In the genomic region with DNA sequence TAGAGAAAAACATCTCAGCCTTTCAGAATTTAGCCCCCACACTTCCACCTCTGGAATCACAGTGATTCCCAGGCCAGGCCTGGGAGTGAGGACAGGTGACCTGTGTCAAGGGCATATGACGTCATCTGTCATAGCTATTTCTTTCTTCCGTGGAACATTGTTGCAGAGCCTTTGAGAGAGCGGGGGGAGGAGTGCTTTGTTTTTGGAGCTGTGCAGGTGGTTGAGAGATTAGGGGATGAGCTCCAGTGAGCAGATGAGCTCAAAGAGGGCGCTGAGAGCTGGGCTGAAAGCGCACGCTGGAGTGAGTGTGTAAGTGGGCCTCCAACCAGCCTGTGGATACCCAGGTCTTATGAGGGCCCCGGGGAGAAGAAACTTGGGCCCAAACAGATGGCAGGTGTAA, we compare ENCODE assay signal across 15 cellular contexts.
DNase-seq lines count a peak whose midpoint lies in the region; ATAC-seq and TF ChIP-seq lines count a peak whose summit lies in the region.
"Had no signal": no experiment of that assay in that cellular context is flagged by ENCODE, and none has a peak within 500 bp of the region (broad histone marks: within the 10 kb centered on the region; RNA-seq: fewer than 3 reads in every experiment).

No MANE protein-coding gene starts in this region.

- no peaks in the 10 kb centered on the region for H3K36me3 ChIP-seq in vagina
- H3K36me3 ChIP-seq: brain microvascular endothelial cell, heart right ventricle had no signal

- H3K27me3 Mint-ChIP-seq in T-helper 1 cell treated with Interleukin-12 subunit alpha and Interleukin-12 subunit beta and Interleukin-4 antibody, amounts not matched to agents 30 μg/mL and 1 μg/mL, for 36 hours (ENCODE audit: low read depth), result no peaks in the 10 kb centered on the region
- no peaks in the 10 kb centered on the region for H3K27me3 Mint-ChIP-seq in T-helper 17 cell
- no peaks in the 10 kb centered on the region for H3K27me3 Mint-ChIP-seq in naive thymus-derived CD8-positive, alpha-beta T cell

- H3K27me3 ChIP-seq in vagina, result no peaks in the 10 kb centered on the region
- H3K27me3 ChIP-seq: brain microvascular endothelial cell, heart right ventricle had no signal

- POLR2A ChIA-PET in naive thymus-derived CD8-positive, alpha-beta T cell (lab: Charles Lee), result no interaction called here

- peak overlapping the region; percentile 55 for H3K27ac Mint-ChIP-seq in T-helper 1 cell treated with Interleukin-12 subunit alpha and Interleukin-12 subunit beta and Interleukin-4 antibody, amounts not matched to agents 30 μg/mL and 1 μg/mL, for 36 hours
- no peak overlapping the region for H3K27ac Mint-ChIP-seq in T-helper 17 cell
- peak overlapping the region in 8 of 10 donors; percentile 43 to 79 (median 52) for H3K27ac Mint-ChIP-seq in naive thymus-derived CD8-positive, alpha-beta T cell

- H3K4me3 ChIP-seq in vagina, result no peak overlapping the region
- H3K4me3 ChIP-seq: heart right ventricle had no signal

- no peaks in the 10 kb centered on the region for H3K9me3 ChIP-seq in T-helper 17 cell (ENCODE audit: control insufficient read depth, low read length, poor library complexity, severe bottlenecking)
- no peaks in the 10 kb centered on the region for H3K9me3 ChIP-seq in vagina
- H3K9me3 ChIP-seq: heart right ventricle had no signal

- H3K36me3 Mint-ChIP-seq in T-helper 1 cell treated with Interleukin-12 subunit alpha and Interleukin-12 subunit beta and Interleukin-4 antibody, amounts not matched to agents 30 μg/mL and 1 μg/mL, for 36 hours (ENCODE audit: low read depth), result peaks cover 2% of the 10 kb centered on the region
- no peaks in the 10 kb centered on the region for H3K36me3 Mint-ChIP-seq in T-helper 17 cell (ENCODE audit: low read depth)
- peaks cover 0 to 5% (median 2%) of the 10 kb centered on the region in 3 donors for H3K36me3 Mint-ChIP-seq in naive thymus-derived CD8-positive, alpha-beta T cell

- H3K27ac ChIP-seq in vagina, result no peak overlapping the region
- H3K27ac ChIP-seq: heart right ventricle had no signal

- H3K9me3 Mint-ChIP-seq in T-helper 1 cell treated with Interleukin-12 subunit alpha and Interleukin-12 subunit beta and Interleukin-4 antibody, amounts not matched to agents 30 μg/mL and 1 μg/mL, for 36 hours, result peaks cover 13% of the 10 kb centered on the region
- peaks cover 0 to 14% (median 0%) of the 10 kb centered on the region in 9 donors for H3K9me3 Mint-ChIP-seq in naive thymus-derived CD8-positive, alpha-beta T cell

- no peaks in the 10 kb centered on the region for H3K4me1 ChIP-seq in vagina

- ATAC-seq in T-helper 17 cell (peak; percentile 25), HG03045 (IDR thresholded peaks at IDR 0.05; ENCODE audit: unreplicated experiment) (no peak), GM21447 (IDR thresholded peaks at IDR 0.05; ENCODE audit: unreplicated experiment) (no peak)
- peak in 1 of 2 donors; percentile 24 for ATAC-seq in naive thymus-derived CD8-positive, alpha-beta T cell
- ATAC-seq: HCT116 had no signal

- no peak for TF ChIP-seq POLR2A in vagina (IDR thresholded peaks at IDR 0.05)

- TF ChIP-seq CTCF in vagina (IDR thresholded peaks at IDR 0.05), result no peak

- H3K4me1 Mint-ChIP-seq in T-helper 1 cell treated with Interleukin-12 subunit alpha and Interleukin-12 subunit beta and Interleukin-4 antibody, amounts not matched to agents 30 μg/mL and 1 μg/mL, for 36 hours (ENCODE audit: low read depth), result no peaks in the 10 kb centered on the region
- H3K4me1 Mint-ChIP-seq in T-helper 17 cell, result peaks cover 7% of the 10 kb centered on the region
- H3K4me1 Mint-ChIP-seq in naive thymus-derived CD8-positive, alpha-beta T cell, result peaks cover 19 to 31% (median 24%) of the 10 kb centered on the region in 4 donors

- DNase-seq in T-helper 1 cell, result no peak
- peak; percentile 91 for DNase-seq in NAMALWA (ENCODE audit: low spot score)
- DNase-seq in T-helper 17 cell, result no peak
- DNase-seq in naive thymus-derived CD8-positive, alpha-beta T cell, result peak in 2 of 10 donors; percentile 5 to 6
- DNase-seq in vagina (ENCODE audit: extremely low spot score in 2 of 2), result no peak
- DNase-seq: activated T-cell treated with anti-CD3 and anti-CD28 coated beads, Interleukin-2, amount 50 U/mL, for 1 hour; brain microvascular endothelial cell; heart right ventricle; NCI-H2081; RPMI8226; stimulated activated CD8-positive, alpha-beta memory T cell treated with anti-CD3 and anti-CD28 coated beads, Interleukin-4, amount 100 ng/mL, for 48 hours had no signal

- H3K4me3 Mint-ChIP-seq in T-helper 1 cell treated with Interleukin-12 subunit alpha and Interleukin-12 subunit beta and Interleukin-4 antibody, amounts not matched to agents 30 μg/mL and 1 μg/mL, for 36 hours, result no peak overlapping the region
- H3K4me3 Mint-ChIP-seq in T-helper 17 cell, result no peak overlapping the region
- H3K4me3 Mint-ChIP-seq in naive thymus-derived CD8-positive, alpha-beta T cell, result no peak overlapping the region

- intact Hi-C loops in vagina (cut with DNase I), result no loop called here
